14 cellular contexts compared by ENCODE assay signal in genomic region chr9:93458702-93459101, GRCh38. TPM values are rescaled to one million over a fixed set of nuclear protein-coding genes. Genes with fewer than 3 reads are reported as not detected.
A peak's percentile ranks its signal among the peaks of the same experiment; 100 is the strongest.
DNase-seq lines count a peak whose midpoint lies in the region; ATAC-seq, FAIRE-seq and TF ChIP-seq lines count a peak whose summit lies in the region.
"Had no signal": no experiment of that assay in that cellular context is flagged by ENCODE, and none has a peak within 500 bp of the region (broad histone marks: within the 10 kb centered on the region; RNA-seq: fewer than 3 reads in every experiment).

No MANE protein-coding gene starts in this region.

- no peaks in the 10 kb centered on the region for H3K9me2 ChIP-seq in GM23338 (ENCODE audit: insufficient read depth)

- intact Hi-C loops in aorta (cut with DNase I), result loop anchor here in 1 of 2 donors (10.0 kb wide), 1 partner anchor 324 kb away; the partner anchor contains the start of gene NINJ1

- peak overlapping the region; percentile 10; the same call in 1 of the 2 replicates for H3K27ac Mint-ChIP-seq in GM23338

- in situ Hi-C loops in GM13976 (cut with MboI; ENCODE audit: low sequenced_read_pairs, unreplicated experiment), result no loop called here

- H3K4me3 ChIP-seq in BLaER1 treated with 17β-estradiol and CSF1 and Interleukin-3, amounts not matched to agents 10 nM and 100 nM, result no peak overlapping the region
- H3K4me3 ChIP-seq in GM23338 (no peak overlapping the region), bronchial epithelial cell (ENCODE audit: low read depth, low read length) (no peak overlapping the region), mucosa of rectum (ENCODE audit: low read length in 2 of 2) (no peak overlapping the region), aorta (ENCODE audit: low read length in 2 of 2) (no peak overlapping the region)
- H3K4me3 ChIP-seq: SK-N-MC had no signal

- peaks cover 5% of the 10 kb centered on the region; the same call in 1 of the 3 replicates for H3K36me3 Mint-ChIP-seq in GM23338 (ENCODE audit: low read depth)

- H3K27ac ChIP-seq in BLaER1 treated with 17β-estradiol and CSF1 and Interleukin-3, amounts not matched to agents 10 nM and 100 nM, result no peak overlapping the region
- 0 out of 2 replicates have a peak overlapping the region, but pooled peaks have one; percentile 30 for H3K27ac ChIP-seq in GM23338 (ENCODE audit: low read depth)
- H3K27ac ChIP-seq in mucosa of rectum (ENCODE audit: low read depth in 2 of 2, low read length in 2 of 2), result peak overlapping the region; percentile 54 to 74
- H3K27ac ChIP-seq in aorta (ENCODE audit: low read depth in 1 of 2, low read length in 2 of 2), result no peak overlapping the region

- peaks cover 100% of the 10 kb centered on the region for H3K79me2 ChIP-seq in GM23338 (replicated peaks; ENCODE audit: insufficient read depth)

- peaks cover 0 to 60% (median 46%) of the 10 kb centered on the region in 11 experiments; a peak in 17 of 22 replicates for H3K36me3 ChIP-seq in BLaER1 treated with 17β-estradiol and CSF1 and Interleukin-3, amounts not matched to agents 10 nM and 100 nM
- H3K36me3 ChIP-seq in GM23338 (ENCODE audit: insufficient read depth) (no peaks in the 10 kb centered on the region), bronchial epithelial cell (ENCODE audit: control insufficient read depth, insufficient read depth, low read length) (no peaks in the 10 kb centered on the region), mucosa of rectum (ENCODE audit: control insufficient read depth in 2 of 2, insufficient read depth in 2 of 2, low read length in 2 of 2) (peaks cover 0 to 3% of the 10 kb centered on the region in 2 donors), aorta (ENCODE audit: control insufficient read depth in 1 of 2, insufficient read depth in 2 of 2, low read length in 1 of 2) (peaks cover 0 to 3% of the 10 kb centered on the region in 2 donors)

- H3K27me3 Mint-ChIP-seq in GM23338 (ENCODE audit: insufficient read depth, low read depth, poor library complexity), result no peaks in the 10 kb centered on the region
- H3K27me3 Mint-ChIP-seq: activated CD8-positive, alpha-beta T cell treated with anti-CD3 and anti-CD28 coated beads for 36 hours had no signal

- H3K9me3 ChIP-seq in BLaER1 treated with 17β-estradiol and CSF1 and Interleukin-3, amounts not matched to agents 10 nM and 100 nM (replicated peaks in 1 of 11), result no peaks in the 10 kb centered on the region; a peak in 1 of 22 replicates
- H3K9me3 ChIP-seq in mucosa of rectum (ENCODE audit: control insufficient read depth in 2 of 2, low read length in 2 of 2), result no peaks in the 10 kb centered on the region
- H3K9me3 ChIP-seq in aorta (ENCODE audit: control insufficient read depth, low read length), result no peaks in the 10 kb centered on the region

- WGBS in aorta, 2 donors, result 92 to 94% methylated on average over 4 of the region's 4 CpGs

- no peak for FAIRE-seq in bronchial epithelial cell (lab: Jason Lieb, UNC)

- no peaks in the 10 kb centered on the region for H3F3A ChIP-seq in GM23338 (replicated peaks; ENCODE audit: low read depth)

- H3K9ac ChIP-seq in BLaER1 treated with 17β-estradiol and CSF1 and Interleukin-3, amounts not matched to agents 10 nM and 100 nM, result no peak overlapping the region
- no peak overlapping the region for H3K9ac ChIP-seq in mucosa of rectum (ENCODE audit: low read depth in 1 of 2, low read length in 2 of 2)

- no peaks in the 10 kb centered on the region for H3K27me3 ChIP-seq in BLaER1 treated with 17β-estradiol and CSF1 and Interleukin-3, amounts not matched to agents 10 nM and 100 nM
- no peaks in the 10 kb centered on the region for H3K27me3 ChIP-seq in GM23338 (ENCODE audit: insufficient read depth)
- no peaks in the 10 kb centered on the region for H3K27me3 ChIP-seq in bronchial epithelial cell (ENCODE audit: control insufficient read depth, insufficient read depth, low read length)
- no peaks in the 10 kb centered on the region for H3K27me3 ChIP-seq in mucosa of rectum (ENCODE audit: control insufficient read depth in 2 of 2, insufficient read depth in 2 of 2, low read length in 2 of 2)
- H3K27me3 ChIP-seq in aorta (ENCODE audit: control insufficient read depth in 1 of 2, insufficient read depth in 2 of 2, low read length in 1 of 2), result no peaks in the 10 kb centered on the region

- H3K4me2 ChIP-seq in BLaER1 treated with 17β-estradiol and CSF1 and Interleukin-3, amounts not matched to agents 10 nM and 100 nM, result peak overlapping the region in 6 of 11 experiments; percentile 11 to 95 (median 36); a peak in 10 of 22 replicates
- no peak overlapping the region for H3K4me2 ChIP-seq in GM23338

- no peak for ATAC-seq in GM23338
- no peak for ATAC-seq in aorta (ENCODE audit: low FRiP score)
- ATAC-seq: activated CD8-positive, alpha-beta T cell treated with anti-CD3 and anti-CD28 coated beads for 36 hours had no signal

- H3K4me3 Mint-ChIP-seq in GM23338, result no peak overlapping the region
- H3K4me3 Mint-ChIP-seq: activated CD8-positive, alpha-beta T cell treated with anti-CD3 and anti-CD28 coated beads for 36 hours had no signal

- H4K20me1 ChIP-seq in BLaER1 treated with 17β-estradiol and CSF1 and Interleukin-3, amounts not matched to agents 10 nM and 100 nM, result peaks cover 15 to 98% (median 76%) of the 10 kb centered on the region in 11 experiments; a peak in 17 of 22 replicates
- H4K20me1 ChIP-seq in GM23338 (replicated peaks; ENCODE audit: insufficient read depth), result peaks cover 30% of the 10 kb centered on the region

- no peaks in the 10 kb centered on the region for H3K9me3 Mint-ChIP-seq in GM23338
- H3K9me3 Mint-ChIP-seq: activated CD8-positive, alpha-beta T cell treated with anti-CD3 and anti-CD28 coated beads for 36 hours had no signal

- DNase-seq in GM23338 (ENCODE audit: low spot score), result no peak
- peak; percentile 29 for DNase-seq in bronchial epithelial cell (ENCODE audit: low read depth)
- DNase-seq in NCI-H1417 (lab: John Stamatoyannopoulos, UW), result no peak
- DNase-seq in aorta, result no peak
- DNase-seq in GM13976 (ENCODE audit: low spot score), result no peak
- DNase-seq: activated CD8-positive, alpha-beta T cell treated with anti-CD3 and anti-CD28 coated beads for 36 hours; activated effector memory CD4-positive, alpha-beta T cell treated with anti-CD3 and anti-CD28 coated beads, Interleukin-2, amount 50 U/mL, for 16 hours; AML-193; NCI-H1930; NCI-H510A treated with DMSO at 0.1 percent for 48 hours; OCI-M1 had no signal

- no peak overlapping the region for H2AFZ ChIP-seq in GM23338

- H3K4me1 Mint-ChIP-seq in GM23338, result peaks cover 69% of the 10 kb centered on the region

- TF ChIP-seq CTCF in GM23338 (conservative IDR thresholded peaks at IDR 0.05; ENCODE audit: low read depth in 2 of 2) (no peak), bronchial epithelial cell (IDR thresholded peaks at IDR 0.05; ENCODE audit: insufficient read depth, low read length, severe bottlenecking) (no peak), GM13976 (IDR thresholded peaks at IDR 0.05; ENCODE audit: borderline replicate concordance, control extremely low read depth, extremely low read depth, insufficient read depth, missing control alignments) (no peak)

- peaks cover 36 to 93% (median 54%) of the 10 kb centered on the region in 10 experiments for H3K4me1 ChIP-seq in BLaER1 treated with 17β-estradiol and CSF1 and Interleukin-3, amounts not matched to agents 10 nM and 100 nM
- peaks cover 65% of the 10 kb centered on the region for H3K4me1 ChIP-seq in GM23338 (ENCODE audit: insufficient read depth)
- peaks cover 45 to 53% of the 10 kb centered on the region in 2 donors for H3K4me1 ChIP-seq in mucosa of rectum (ENCODE audit: control insufficient read depth in 2 of 2, insufficient read depth in 2 of 2, low read length in 2 of 2)
- H3K4me1 ChIP-seq in aorta (ENCODE audit: control insufficient read depth in 1 of 2, insufficient read depth in 2 of 2, low read length in 2 of 2), result peaks cover 6 to 12% of the 10 kb centered on the region in 2 donors

TF ChIP-seq in GM23338, 12 proteins besides CTCF, POLR2A, EP300 and RAD21 (continues in another document):
- TF ChIP-seq CREB1 (CRISPR knock-in tag; IDR thresholded peaks at IDR 0.05; ENCODE audit: low read depth) (no peak), ETS1 (IDR thresholded peaks at IDR 0.05) (no peak), NANOG (IDR thresholded peaks at IDR 0.05; ENCODE audit: borderline replicate concordance) (no peak), EZH2 (IDR thresholded peaks at IDR 0.05; ENCODE audit: low read depth, unreplicated experiment) (no peak)

RNA-seq across cellular contexts. Expression of gene FAM120AOS, which starts 5.3 kb away (rescaled TPM):
- total RNA-seq in GM23338 (2014; rRNA removed; shearing (Covaris generic)), result 38.1 and 40.4 TPM in 2 replicates
- polyA plus RNA-seq in GM23338 (2016; fragmentation: Nextera tagmentation; extraction: Ambion mirVana) (27.5 and 31.5 TPM in 2 replicates), aorta (10 to 100 TPM; 41.2 to 57.2 TPM)
- total RNA-seq in bronchial epithelial cell (47.1 and 63.1 TPM in 2 replicates), aorta (10 to 100 TPM; 38.3 to 40.1 TPM)

RNA-seq across cellular contexts. Expression of gene FAM120A, which starts 7.2 kb away (rescaled TPM):
- total RNA-seq in GM23338 (2014; rRNA removed; shearing (Covaris generic)), result 47.9 and 52.5 TPM in 2 replicates
- polyA plus RNA-seq in GM23338 (2016; fragmentation: Nextera tagmentation; extraction: Ambion mirVana), result 28.2 and 29.9 TPM in 2 replicates
- total RNA-seq in bronchial epithelial cell, result 69.0 and 100 TPM in 2 replicates
- 10 to 100 TPM; 81.7 to 88.6 TPM for total RNA-seq in aorta
- 10 to 100 TPM; 30.7 to 40.8 TPM for polyA plus RNA-seq in aorta

Comparison
In these comparisons a context has a peak if more than half of its experiments do, and no peak if none do; other contexts are left out.
1. H3K27ac ChIP-seq: peak in GM23338 (single experiment) and mucosa of rectum (2 of 2); none in BLaER1 treated with 17β-estradiol and CSF1 and Interleukin-3, amounts not matched to agents 10 nM and 100 nM (0 of 11) and aorta (0 of 2).